ENCODE assay signal across 23 cellular contexts in genomic region chrX:15906544-15906943, GRCh38. TPM values are rescaled to one million over a fixed set of nuclear protein-coding genes. Genes with fewer than 3 reads are reported as not detected.
A peak's percentile ranks its signal among the peaks of the same experiment; 100 is the strongest.
DNase-seq lines count a peak whose midpoint lies in the region; ATAC-seq and TF ChIP-seq lines count a peak whose summit lies in the region.
"Had no signal": no experiment of that assay in that cellular context is flagged by ENCODE, and none has a peak within 500 bp of the region (broad histone marks: within the 10 kb centered on the region; RNA-seq: fewer than 3 reads in every experiment).

No MANE protein-coding gene starts in this region.

- no peak overlapping the region for H4K8ac ChIP-seq in mesendoderm (ENCODE audit: low read depth, low read length)

- H2BK120ac ChIP-seq in mesendoderm (ENCODE audit: low read depth, low read length), result no peak overlapping the region

- H3K27me3 Mint-ChIP-seq in GM23338 (ENCODE audit: insufficient read depth, low read depth, poor library complexity), result peaks cover 4% of the 10 kb centered on the region
- peaks cover 0 to 5% of the 10 kb centered on the region in 2 donors for H3K27me3 Mint-ChIP-seq in stimulated activated naive B cell treated with anti-CD40 and anti-IgM and Interleukin-4, amounts not matched to agents 10 μg/mL and 1 μg/mL and 100 μg/mL, for 72 hours
- H3K27me3 Mint-ChIP-seq: CD4-positive, alpha-beta T cell had no signal

- H3K4me3 Mint-ChIP-seq in GM23338, result no peak overlapping the region
- no peak overlapping the region for H3K4me3 Mint-ChIP-seq in stimulated activated naive B cell treated with anti-CD40 and anti-IgM and Interleukin-4, amounts not matched to agents 10 μg/mL and 1 μg/mL and 100 μg/mL, for 72 hours
- H3K4me3 Mint-ChIP-seq: CD4-positive, alpha-beta T cell had no signal

- H3K9me3 Mint-ChIP-seq in GM23338, result peaks cover 9% of the 10 kb centered on the region
- H3K9me3 Mint-ChIP-seq in stimulated activated naive B cell treated with anti-CD40 and anti-IgM and Interleukin-4, amounts not matched to agents 10 μg/mL and 1 μg/mL and 100 μg/mL, for 72 hours, result peaks cover 3 to 4% of the 10 kb centered on the region in 2 donors
- H3K9me3 Mint-ChIP-seq: CD4-positive, alpha-beta T cell had no signal

- no peak overlapping the region for H3K4ac ChIP-seq in mesendoderm (ENCODE audit: low read depth, low read length)

- H3K36me3 Mint-ChIP-seq in GM23338 (ENCODE audit: low read depth), result peaks cover 4% of the 10 kb centered on the region
- peaks cover 3 to 4% of the 10 kb centered on the region in 2 donors for H3K36me3 Mint-ChIP-seq in stimulated activated naive B cell treated with anti-CD40 and anti-IgM and Interleukin-4, amounts not matched to agents 10 μg/mL and 1 μg/mL and 100 μg/mL, for 72 hours

- H3K27me3 ChIP-seq in GM23338 (ENCODE audit: insufficient read depth) (no peaks in the 10 kb centered on the region), mesendoderm (ENCODE audit: insufficient read depth, low read length, poor library complexity) (no peaks in the 10 kb centered on the region)
- H3K27me3 ChIP-seq in effector memory CD4-positive, alpha-beta T cell (replicated peaks; ENCODE audit: control insufficient read depth, insufficient read depth, low read length, poor library complexity, severe bottlenecking), result no peaks in the 10 kb centered on the region
- H3K27me3 ChIP-seq: SJCRH30 had no signal

- H2AFZ ChIP-seq in GM23338, result no peak overlapping the region

- peaks cover 3% of the 10 kb centered on the region for H3F3A ChIP-seq in GM23338 (replicated peaks; ENCODE audit: low read depth)

- no peaks in the 10 kb centered on the region for H4K20me1 ChIP-seq in GM23338 (replicated peaks; ENCODE audit: insufficient read depth)

- TF ChIP-seq CTCF in GM23338 (conservative IDR thresholded peaks at IDR 0.05; ENCODE audit: low read depth in 2 of 2), result no peak

- no peak for ATAC-seq in GM23338
- ATAC-seq in stimulated activated naive B cell treated with anti-CD40 and anti-IgM and Interleukin-4, amounts not matched to agents 10 μg/mL and 1 μg/mL and 100 μg/mL, for 72 hours (replicated peaks), result no peak
- ATAC-seq: Panc1 had no signal

- DNase-seq in DMS 273 (lab: John Stamatoyannopoulos, UW; ENCODE audit: unreplicated experiment) (peak; percentile 33), DMS 273 treated with DMSO at 0.1 percent for 48 hours (lab: John Stamatoyannopoulos, UW) (no peak), GM23338 (ENCODE audit: low spot score) (no peak), cerebellar cortex (ENCODE audit: low spot score) (peak; percentile 46), mesendoderm (peak; percentile 72), HK-2 (ENCODE audit: unreplicated experiment) (no peak)
- no peak for DNase-seq in stimulated activated naive B cell treated with anti-CD40 and anti-IgM and Interleukin-4, amounts not matched to agents 10 μg/mL and 1 μg/mL and 100 μg/mL, for 72 hours
- no peak for DNase-seq in effector memory CD4-positive, alpha-beta T cell
- DNase-seq: ACHN; CD4-positive, alpha-beta T cell; COR-L47; DND-41; Karpas-422; MV-4-11; NCI-H1105 treated with DMSO at 0.1 percent for 48 hours; NCI-H1694; NCI-H2081; NCI-H2171 treated with DMSO at 0.1 percent for 48 hours; NCI-H524 treated with DMSO at 0.1 percent for 48 hours; SJCRH30 had no signal

- no peak overlapping the region for H3K23ac ChIP-seq in mesendoderm (ENCODE audit: low read length)

- H3K27ac ChIP-seq in GM23338 (ENCODE audit: low read depth) (no peak overlapping the region), mesendoderm (ENCODE audit: low read depth, low read length) (no peak overlapping the region)
- H3K27ac ChIP-seq in effector memory CD4-positive, alpha-beta T cell (ENCODE audit: insufficient read depth, low read length, poor library complexity, severe bottlenecking), result no peak overlapping the region
- H3K27ac ChIP-seq: 22Rv1, BLaER1, SJCRH30 had no signal

- H3K4me1 Mint-ChIP-seq in GM23338, result peaks cover 16% of the 10 kb centered on the region
- peaks cover under 1 to 6% of the 10 kb centered on the region in 2 donors for H3K4me1 Mint-ChIP-seq in stimulated activated naive B cell treated with anti-CD40 and anti-IgM and Interleukin-4, amounts not matched to agents 10 μg/mL and 1 μg/mL and 100 μg/mL, for 72 hours

- no peak overlapping the region for H4K5ac ChIP-seq in mesendoderm (ENCODE audit: low read length)

- H3K4me1 ChIP-seq in GM23338 (ENCODE audit: insufficient read depth) (peaks cover 11% of the 10 kb centered on the region; the same call in 1 of the 2 replicates), mesendoderm (ENCODE audit: control insufficient read depth, low read depth, low read length) (peaks cover 5% of the 10 kb centered on the region)
- no peaks in the 10 kb centered on the region for H3K4me1 ChIP-seq in effector memory CD4-positive, alpha-beta T cell (ENCODE audit: control insufficient read depth, insufficient read depth, low read length, poor library complexity, severe bottlenecking)

- H3K4me3 ChIP-seq in GM23338, result no peak overlapping the region
- no peak overlapping the region for H3K4me3 ChIP-seq in mesendoderm (ENCODE audit: low read length)
- no peak overlapping the region for H3K4me3 ChIP-seq in effector memory CD4-positive, alpha-beta T cell (ENCODE audit: insufficient read depth, low read depth, low read length, poor library complexity, severe bottlenecking)
- H3K4me3 ChIP-seq: BLaER1, SJCRH30 had no signal

- H2AK5ac ChIP-seq in mesendoderm (ENCODE audit: low read length), result no peak overlapping the region

- H2BK5ac ChIP-seq in mesendoderm (ENCODE audit: low read length), result no peak overlapping the region

- H3K18ac ChIP-seq in mesendoderm (ENCODE audit: low read length), result no peak overlapping the region

- H3K79me1 ChIP-seq in mesendoderm (ENCODE audit: low read length), result no peaks in the 10 kb centered on the region

- no peaks in the 10 kb centered on the region for H3K36me3 ChIP-seq in GM23338 (ENCODE audit: insufficient read depth)
- no peaks in the 10 kb centered on the region for H3K36me3 ChIP-seq in mesendoderm (ENCODE audit: control insufficient read depth, insufficient read depth, low read length)
- H3K36me3 ChIP-seq in effector memory CD4-positive, alpha-beta T cell (ENCODE audit: control insufficient read depth, insufficient read depth, low read length), result no peaks in the 10 kb centered on the region
- H3K36me3 ChIP-seq: BLaER1, SJCRH30 had no signal

- H3K79me2 ChIP-seq in GM23338 (replicated peaks; ENCODE audit: insufficient read depth) (no peaks in the 10 kb centered on the region), mesendoderm (ENCODE audit: control insufficient read depth, insufficient read depth, low read length) (no peaks in the 10 kb centered on the region)

- H3K9me2 ChIP-seq in GM23338 (ENCODE audit: insufficient read depth), result no peaks in the 10 kb centered on the region

- no peak overlapping the region for H3K9ac ChIP-seq in mesendoderm (ENCODE audit: low read length)
- H3K9ac ChIP-seq: BLaER1 had no signal

- no CpG with 5 or more reads among the region's 4 CpGs for WGBS in mesendoderm (ENCODE audit: extremely low coverage, insufficient coverage, low lambda C conversion rate)

- H3K9me3 ChIP-seq in effector memory CD4-positive, alpha-beta T cell (ENCODE audit: control insufficient read depth, low read length), result no peaks in the 10 kb centered on the region
- H3K9me3 ChIP-seq: SJCRH30 had no signal

- H2BK15ac ChIP-seq in mesendoderm (replicated peaks; ENCODE audit: low read depth), result no peak overlapping the region

- 0 out of 2 replicates have a peak overlapping the region, but pooled peaks have one; percentile 40 for H3K27ac Mint-ChIP-seq in GM23338
- no peak overlapping the region for H3K27ac Mint-ChIP-seq in stimulated activated naive B cell treated with anti-CD40 and anti-IgM and Interleukin-4, amounts not matched to agents 10 μg/mL and 1 μg/mL and 100 μg/mL, for 72 hours
- H3K27ac Mint-ChIP-seq: CD4-positive, alpha-beta T cell had no signal

- no peak overlapping the region for H3K56ac ChIP-seq in mesendoderm (ENCODE audit: low read length)

- H3K4me2 ChIP-seq in GM23338 (no peak overlapping the region), mesendoderm (ENCODE audit: low read length) (no peak overlapping the region)
- H3K4me2 ChIP-seq: BLaER1 had no signal

TF ChIP-seq in GM23338, 12 proteins besides CTCF, POLR2A, EP300 and RAD21 (continues in another document):
- TF ChIP-seq POLR2AphosphoS5 (IDR thresholded peaks at IDR 0.05; ENCODE audit: low read depth), result no peak

RNA-seq across cellular contexts. Expression of gene AP1S2, which starts 51.9 kb away (rescaled TPM):
- 251 and 380 TPM in 2 replicates for total RNA-seq in GM23338 (2014; rRNA removed; shearing (Covaris generic))
- 138 and 160 TPM in 2 replicates for polyA plus RNA-seq in GM23338 (2016; fragmentation: Nextera tagmentation; extraction: Ambion mirVana)
- polyA plus RNA-seq in mesendoderm (2013, experiment 1 of 2), result 63.6 TPM
- 64.5 TPM for polyA plus RNA-seq in mesendoderm (2013, experiment 2 of 2)

Comparison
In these comparisons a context has a peak if more than half of its experiments do, and no peak if none do; other contexts are left out.
1. DNase-seq: peak in DMS 273 (single experiment), cerebellar cortex (single experiment) and mesendoderm (single experiment); none in DMS 273 treated with DMSO at 0.1 percent for 48 hours (single experiment), GM23338 (single experiment), stimulated activated naive B cell treated with anti-CD40 and anti-IgM and Interleukin-4, amounts not matched to agents 10 μg/mL and 1 μg/mL and 100 μg/mL, for 72 hours (single experiment), effector memory CD4-positive, alpha-beta T cell (0 of 3) and HK-2 (single experiment).